1 cellular context compared by ENCODE assay signal in genomic region chr6:43492673-43493072, GRCh38.
TF ChIP-seq lines count a peak whose summit lies in the region.

No MANE protein-coding gene starts in this region.

TF ChIP-seq in SK-N-SH treated with all-trans-retinoic acid at 6 μM for 48 hours, 23 proteins besides CTCF, POLR2A, EP300 and RAD21 (continued from another document):
- TF ChIP-seq, protein P1, sequence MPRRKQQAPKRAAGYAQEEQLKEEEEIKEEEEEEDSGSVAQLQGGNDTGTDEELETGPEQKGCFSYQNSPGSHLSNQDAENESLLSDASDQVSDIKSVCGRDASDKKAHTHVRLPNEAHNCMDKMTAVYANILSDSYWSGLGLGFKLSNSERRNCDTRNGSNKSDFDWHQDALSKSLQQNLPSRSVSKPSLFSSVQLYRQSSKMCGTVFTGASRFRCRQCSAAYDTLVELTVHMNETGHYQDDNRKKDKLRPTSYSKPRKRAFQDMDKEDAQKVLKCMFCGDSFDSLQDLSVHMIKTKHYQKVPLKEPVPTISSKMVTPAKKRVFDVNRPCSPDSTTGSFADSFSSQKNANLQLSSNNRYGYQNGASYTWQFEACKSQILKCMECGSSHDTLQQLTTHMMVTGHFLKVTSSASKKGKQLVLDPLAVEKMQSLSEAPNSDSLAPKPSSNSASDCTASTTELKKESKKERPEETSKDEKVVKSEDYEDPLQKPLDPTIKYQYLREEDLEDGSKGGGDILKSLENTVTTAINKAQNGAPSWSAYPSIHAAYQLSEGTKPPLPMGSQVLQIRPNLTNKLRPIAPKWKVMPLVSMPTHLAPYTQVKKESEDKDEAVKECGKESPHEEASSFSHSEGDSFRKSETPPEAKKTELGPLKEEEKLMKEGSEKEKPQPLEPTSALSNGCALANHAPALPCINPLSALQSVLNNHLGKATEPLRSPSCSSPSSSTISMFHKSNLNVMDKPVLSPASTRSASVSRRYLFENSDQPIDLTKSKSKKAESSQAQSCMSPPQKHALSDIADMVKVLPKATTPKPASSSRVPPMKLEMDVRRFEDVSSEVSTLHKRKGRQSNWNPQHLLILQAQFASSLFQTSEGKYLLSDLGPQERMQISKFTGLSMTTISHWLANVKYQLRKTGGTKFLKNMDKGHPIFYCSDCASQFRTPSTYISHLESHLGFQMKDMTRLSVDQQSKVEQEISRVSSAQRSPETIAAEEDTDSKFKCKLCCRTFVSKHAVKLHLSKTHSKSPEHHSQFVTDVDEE (CRISPR knock-in tag; IDR thresholded peaks at IDR 0.05) = no peak
